ENCODE assay signal across 10 cellular contexts in genomic region chr1:18820791-18821641, GRCh38. TPM values are rescaled to one million over a fixed set of nuclear protein-coding genes. Genes with fewer than 3 reads are reported as not detected.
A peak's percentile ranks its signal among the peaks of the same experiment; 100 is the strongest.
DNase-seq lines count a peak whose midpoint lies in the region; ATAC-seq, FAIRE-seq and TF ChIP-seq lines count a peak whose summit lies in the region.
"Had no signal": no experiment of that assay in that cellular context is flagged by ENCODE, and none has a peak within 500 bp of the region (broad histone marks: within the 10 kb centered on the region; RNA-seq: fewer than 3 reads in every experiment).

No MANE protein-coding gene starts in this region.

- H3K4me3 ChIP-seq in WI38 (ENCODE audit: low read depth, low read length) (no peak overlapping the region), bronchial epithelial cell (ENCODE audit: low read depth, low read length) (no peak overlapping the region), kidney (ENCODE audit: low read length in 2 of 2) (no peak overlapping the region)
- H3K4me3 ChIP-seq: BLaER1 had no signal

- no peak overlapping the region for H3K9ac ChIP-seq in kidney (ENCODE audit: low read length in 2 of 2)
- H3K9ac ChIP-seq: BLaER1 had no signal

- no peak for ATAC-seq in HG03571 (IDR thresholded peaks at IDR 0.05; ENCODE audit: unreplicated experiment)

- FAIRE-seq in bronchial epithelial cell (lab: Jason Lieb, UNC) = peak; percentile 72
- FAIRE-seq in kidney (lab: Jason Lieb, UNC) = no peak

- peaks cover 8% of the 10 kb centered on the region for H3K27me3 ChIP-seq in bronchial epithelial cell (ENCODE audit: control insufficient read depth, insufficient read depth, low read length)

- no peaks in the 10 kb centered on the region for H3K9me3 ChIP-seq in kidney (ENCODE audit: control insufficient read depth in 1 of 2, low read length in 2 of 2)
- H3K9me3 ChIP-seq: BLaER1 had no signal

- H3K27ac ChIP-seq in kidney (ENCODE audit: low read depth in 2 of 2, low read length in 2 of 2) = no peak overlapping the region
- H3K27ac ChIP-seq: BLaER1 had no signal

- H3K36me3 ChIP-seq in bronchial epithelial cell (ENCODE audit: control insufficient read depth, insufficient read depth, low read length) (no peaks in the 10 kb centered on the region), kidney (ENCODE audit: control insufficient read depth in 1 of 2, insufficient read depth in 2 of 2, low read length in 2 of 2) (no peaks in the 10 kb centered on the region)
- H3K36me3 ChIP-seq: BLaER1 had no signal

- DNase-seq in NCI-H2081 (lab: John Stamatoyannopoulos, UW) (peak; percentile 18 to 41), NCI-H2081 treated with DMSO at 0.1 percent for 48 hours (lab: John Stamatoyannopoulos, UW) (no peak), NCI-H2107 treated with DMSO at 0.1 percent for 48 hours (lab: John Stamatoyannopoulos, UW; ENCODE audit: unreplicated experiment) (peak; percentile 24), bronchial epithelial cell (ENCODE audit: low read depth) (peak; percentile 40), kidney (peak; percentile 85)
- DNase-seq in stimulated activated CD4-positive, alpha-beta T cell treated with anti-CD3 and anti-CD28 coated beads, Interleukin-1b, Interleukin-23, amount 100 ng/mL, for 48 hours = peak; percentile 56

- intact Hi-C loops in kidney (cut with DNase I) = loop anchor here (2.0 kb wide), 1 partner anchor 224 kb away; no protein-coding TSS in a partner anchor

- TF ChIP-seq CTCF in WI38 (IDR thresholded peaks at IDR 0.05; ENCODE audit: low read depth, low read length) (peak; percentile 97), bronchial epithelial cell (IDR thresholded peaks at IDR 0.05; ENCODE audit: insufficient read depth, low read length, severe bottlenecking) (peak; percentile 98), kidney (IDR thresholded peaks at IDR 0.05; ENCODE audit: borderline replicate concordance, extremely low read depth, insufficient read depth) (peak; percentile 83)

- H3K4me1 ChIP-seq in kidney (ENCODE audit: control insufficient read depth in 1 of 2, insufficient read depth in 1 of 2, low read depth in 1 of 2, low read length in 2 of 2) = peaks cover 0 to 4% of the 10 kb centered on the region in 2 donors
- H3K4me1 ChIP-seq: BLaER1 had no signal

RNA-seq across cellular contexts. Expression of gene TAS1R2, which starts 38.4 kb away (rescaled TPM):
- total RNA-seq in bronchial epithelial cell = not detected in 2 replicates
- not detected for total RNA-seq in kidney
- not detected for polyA plus RNA-seq in kidney (ENCODE audit: insufficient read depth, low read depth, low replicate concordance)
- total RNA-seq: mononuclear cell had no signal
